Comparison of ENCODE assay signal across 15 cellular contexts in genomic region chr2:217215877-217216276, GRCh38.
DNase-seq lines count a peak whose midpoint lies in the region; ATAC-seq, FAIRE-seq and TF ChIP-seq lines count a peak whose summit lies in the region.
"Had no signal": no experiment of that assay in that cellular context is flagged by ENCODE, and none has a peak within 500 bp of the region (broad histone marks: within the 10 kb centered on the region; RNA-seq: fewer than 3 reads in every experiment).

No MANE protein-coding gene starts in this region.

- intact Hi-C loops in PC-3 (cut with micrococcal nuclease) = no loop called here

- H3K27ac ChIP-seq in PC-3 (ENCODE audit: low read length) (peak overlapping the region; percentile 61), osteoblast (ENCODE audit: low read depth, low read length) (no peak overlapping the region)

- no peaks in the 10 kb centered on the region for H3K27me3 Mint-ChIP-seq in chondrocyte (ENCODE audit: low read depth)

- POLR2A ChIA-PET in HEK293T (lab: Yijun Ruan, JAX) (no interaction called here), PC-3 (lab: Charles Lee; ENCODE audit: unreplicated experiment) (no interaction called here)

- H3K4me3 ChIP-seq in PC-3 (ENCODE audit: low read length) = no peak overlapping the region
- H3K4me3 ChIP-seq in bronchial epithelial cell (ENCODE audit: low read depth, low read length) = no peak overlapping the region
- H3K4me3 ChIP-seq in osteoblast (ENCODE audit: insufficient read depth, low read length) = no peak overlapping the region

- H3K9ac ChIP-seq in PC-3 (ENCODE audit: low read length) = no peak overlapping the region

- no peak overlapping the region for H3K27ac Mint-ChIP-seq in chondrocyte (ENCODE audit: unreplicated experiment)
- H3K27ac Mint-ChIP-seq: CD4-positive, alpha-beta memory T cell had no signal

- BruUV-seq in PC-3 (replicated peaks; lab: Mats Ljungman, UMichigan) = no TSS peak

- TF ChIP-seq CTCF in PC-3 (conservative IDR thresholded peaks at IDR 0.05; ENCODE audit: low read depth, low read length) (no peak), bronchial epithelial cell (IDR thresholded peaks at IDR 0.05; ENCODE audit: insufficient read depth, low read length, severe bottlenecking) (no peak), osteoblast (IDR thresholded peaks at IDR 0.05; ENCODE audit: extremely low read depth, low read depth, low read length) (no peak), chondrocyte (IDR thresholded peaks at IDR 0.05) (no peak)

- DNase-seq in HEK293T (ENCODE audit: extremely low spot score) (no peak), PC-3 (peak; percentile 80), bronchial epithelial cell (ENCODE audit: low read depth) (peak; percentile 55), osteoblast (ENCODE audit: insufficient read length, low spot score, missing footprints) (peak; percentile 39), chondrocyte (ENCODE audit: low spot score) (no peak), NCI-H2107 (lab: John Stamatoyannopoulos, UW) (no peak)
- no peak for DNase-seq in activated CD8-positive, alpha-beta memory T cell treated with anti-CD3 and anti-CD28 coated beads, Interleukin-2, amount 50 U/mL, for 4 hours
- DNase-seq: Calu3; CD4-positive, alpha-beta memory T cell; DMS53; H7; NCI-H2029; NCI-H774 had no signal

- H2AFZ ChIP-seq in PC-3 (ENCODE audit: low read length) (peak overlapping the region; percentile 34; the same call in 1 of the 2 replicates), osteoblast (ENCODE audit: low read length) (peak overlapping the region; percentile 58)

- peaks cover 18% of the 10 kb centered on the region for H3K4me1 ChIP-seq in PC-3 (ENCODE audit: insufficient read depth, low read length)
- peaks cover 14% of the 10 kb centered on the region for H3K4me1 ChIP-seq in osteoblast (ENCODE audit: insufficient read depth, low read length)

- no peaks in the 10 kb centered on the region for H4K20me1 ChIP-seq in PC-3 (ENCODE audit: low read length)
- no peaks in the 10 kb centered on the region for H4K20me1 ChIP-seq in osteoblast (ENCODE audit: insufficient read depth, low read length)

- peak overlapping the region; percentile 40 for H3K4me2 ChIP-seq in PC-3 (ENCODE audit: low read length)
- H3K4me2 ChIP-seq in osteoblast (ENCODE audit: insufficient read depth, low read length) = peak overlapping the region; percentile 14

- no peaks in the 10 kb centered on the region for H3K9me2 ChIP-seq in PC-3 (replicated peaks; ENCODE audit: low read length)

- H3K4me1 Mint-ChIP-seq in chondrocyte (ENCODE audit: low read depth) = peaks cover 33% of the 10 kb centered on the region
- H3K4me1 Mint-ChIP-seq: CD4-positive, alpha-beta memory T cell had no signal

- CTCF ChIA-PET in HEK293T (lab: Yijun Ruan, JAX) = no interaction called here
- CTCF ChIA-PET in PC-3 (lab: Charles Lee) = no interaction called here

- peak; percentile 64 for FAIRE-seq in bronchial epithelial cell (lab: Jason Lieb, UNC)
- FAIRE-seq: GM19239 had no signal

- H3K4me3 Mint-ChIP-seq in chondrocyte (ENCODE audit: unreplicated experiment) = no peak overlapping the region
- H3K4me3 Mint-ChIP-seq: CD4-positive, alpha-beta memory T cell had no signal

- no peaks in the 10 kb centered on the region for H3K36me3 ChIP-seq in PC-3 (ENCODE audit: low read depth, low read length)
- H3K36me3 ChIP-seq in bronchial epithelial cell (ENCODE audit: control insufficient read depth, insufficient read depth, low read length) = no peaks in the 10 kb centered on the region
- no peaks in the 10 kb centered on the region for H3K36me3 ChIP-seq in osteoblast (ENCODE audit: insufficient read depth, low read length)

- no peaks in the 10 kb centered on the region for H3K9me3 ChIP-seq in PC-3 (ENCODE audit: low read length)
- no peaks in the 10 kb centered on the region for H3K9me3 ChIP-seq in osteoblast (ENCODE audit: low read depth, low read length)

- no peaks in the 10 kb centered on the region for H3K9me3 Mint-ChIP-seq in chondrocyte (ENCODE audit: low read depth)

- H3K27me3 ChIP-seq in PC-3 (ENCODE audit: low read length) = no peaks in the 10 kb centered on the region
- no peaks in the 10 kb centered on the region for H3K27me3 ChIP-seq in bronchial epithelial cell (ENCODE audit: control insufficient read depth, insufficient read depth, low read length)
- H3K27me3 ChIP-seq in osteoblast (ENCODE audit: insufficient read depth, low read length) = no peaks in the 10 kb centered on the region

- peak; percentile 67 for ATAC-seq in PC-3
- ATAC-seq: Right ventricle myocardium inferior had no signal

- H3K36me3 Mint-ChIP-seq in chondrocyte (ENCODE audit: low read depth) = no peaks in the 10 kb centered on the region
- H3K36me3 Mint-ChIP-seq: CD4-positive, alpha-beta memory T cell had no signal

- H3F3A ChIP-seq in PC-3 (ENCODE audit: low read length, unreplicated experiment) = no peaks in the 10 kb centered on the region

- H3K79me2 ChIP-seq in PC-3 (ENCODE audit: low read length) (no peaks in the 10 kb centered on the region), osteoblast (ENCODE audit: insufficient read depth, low read length) (no peaks in the 10 kb centered on the region)

TF ChIP-seq in HEK293T, 16 proteins besides CTCF, POLR2A, EP300 and RAD21:
- TF ChIP-seq BHLHE40 (IDR thresholded peaks at IDR 0.05; ENCODE audit: borderline replicate concordance) (no peak), PKNOX1 (IDR thresholded peaks at IDR 0.05) (0 out of 2 replicates have a peak, but pooled peaks have one; percentile 5)

Comparison
In these comparisons a context has a peak if more than half of its experiments do, and no peak if none do; other contexts are left out.
1. DNase-seq: peak in PC-3 (single experiment), bronchial epithelial cell (single experiment) and osteoblast (single experiment); none in HEK293T (single experiment), activated CD8-positive, alpha-beta memory T cell treated with anti-CD3 and anti-CD28 coated beads, Interleukin-2, amount 50 U/mL, for 4 hours (single experiment), chondrocyte (single experiment) and NCI-H2107 (single experiment).